In genomic region chr5:171318026-171318425, GRCh38 we compare ENCODE assay signal across 24 cellular contexts. TPM values are rescaled to one million over a fixed set of nuclear protein-coding genes. Genes with fewer than 3 reads are reported as not detected.
DNase-seq lines count a peak whose midpoint lies in the region; ATAC-seq and TF ChIP-seq lines count a peak whose summit lies in the region.
"Had no signal": no experiment of that assay in that cellular context is flagged by ENCODE, and none has a peak within 500 bp of the region (broad histone marks: within the 10 kb centered on the region; RNA-seq: fewer than 3 reads in every experiment).

No MANE protein-coding gene starts in this region.

- H4K91ac ChIP-seq in H9 (ENCODE audit: insufficient read length, low read depth, low read length): no peak overlapping the region

- no peak for TF ChIP-seq CTCF in H9 (conservative IDR thresholded peaks at IDR 0.05)
- TF ChIP-seq CTCF in endodermal cell (conservative IDR thresholded peaks at IDR 0.05): no peak

- no peak overlapping the region for H3K4ac ChIP-seq in H9 (ENCODE audit: low read depth, low read length)

- no peak overlapping the region for H2BK5ac ChIP-seq in H9 (ENCODE audit: insufficient read length, low read length)

- H2AK5ac ChIP-seq in H9 (ENCODE audit: insufficient read length, low read length): no peak overlapping the region

- H3K4me3 Mint-ChIP-seq in H9 (peak overlapping the region in 1 of 2 experiments; percentile 55; a peak in 1 of 5 replicates), endodermal cell (no peak overlapping the region)
- H3K4me3 Mint-ChIP-seq: CD4-positive, alpha-beta T cell had no signal

- H4K20me1 ChIP-seq in H9 (ENCODE audit: control insufficient read depth, insufficient read depth, insufficient read length): no peaks in the 10 kb centered on the region
- H4K20me1 ChIP-seq: BLaER1 had no signal

- H3K9me3 ChIP-seq in H9 (ENCODE audit: control insufficient read depth, low read depth, low read length): no peaks in the 10 kb centered on the region
- H3K9me3 ChIP-seq in endodermal cell (ENCODE audit: control insufficient read depth, low read length): no peaks in the 10 kb centered on the region
- H3K9me3 ChIP-seq: HAP-1, SJCRH30 had no signal

- H3K4me1 ChIP-seq in H9 (ENCODE audit: insufficient read depth, low read length) (no peaks in the 10 kb centered on the region), endodermal cell (ENCODE audit: control insufficient read depth, insufficient read depth, low read length) (peaks cover 4% of the 10 kb centered on the region)
- H3K4me1 ChIP-seq: BLaER1, HAP-1, SJCRH30 had no signal

- H2AFZ ChIP-seq in H9 (ENCODE audit: low read length): no peak overlapping the region

- H2BK15ac ChIP-seq in H9 (ENCODE audit: low read depth, low read length): no peak overlapping the region

- H3K4me1 Mint-ChIP-seq in H9 (peaks cover 14 to 43% of the 10 kb centered on the region in 2 experiments), endodermal cell (peaks cover 5% of the 10 kb centered on the region)

- H3K9ac ChIP-seq in H9 (ENCODE audit: extremely low read depth, insufficient read length, low read length) (no peak overlapping the region), endodermal cell (ENCODE audit: extremely low read depth, low read length, poor library complexity, severe bottlenecking) (no peak overlapping the region)
- H3K9ac ChIP-seq: BLaER1 had no signal

- no peaks in the 10 kb centered on the region for H3K36me3 ChIP-seq in endodermal cell (ENCODE audit: control insufficient read depth, insufficient read depth, low read length)
- H3K36me3 ChIP-seq: BLaER1, HAP-1, SJCRH30 had no signal

- no peak overlapping the region for H3K14ac ChIP-seq in H9 (ENCODE audit: insufficient read depth, low read length)

- H3K27me3 ChIP-seq in H9 (ENCODE audit: insufficient read depth, low read length): peaks cover 83% of the 10 kb centered on the region
- H3K27me3 ChIP-seq in endodermal cell (ENCODE audit: control insufficient read depth, insufficient read depth, low read length, poor library complexity, severe bottlenecking): peaks cover 100% of the 10 kb centered on the region
- H3K27me3 ChIP-seq: SJCRH30 had no signal

- H3K27me3 Mint-ChIP-seq in H9 (ENCODE audit: low read depth): peaks cover 100% of the 10 kb centered on the region
- peaks cover 100% of the 10 kb centered on the region for H3K27me3 Mint-ChIP-seq in endodermal cell (ENCODE audit: insufficient read depth)

- H3K9me3 Mint-ChIP-seq in H9 (peaks cover under 1 to 5% of the 10 kb centered on the region in 2 experiments; a peak in 4 of 5 replicates), endodermal cell (no peaks in the 10 kb centered on the region)
- H3K9me3 Mint-ChIP-seq: CD4-positive, alpha-beta T cell had no signal

- no CpG with 5 or more reads among the region's 9 CpGs for WGBS in H9 (ENCODE audit: extremely low coverage, insufficient read length, low lambda C conversion rate)
- WGBS in endodermal cell (ENCODE audit: insufficient coverage in 1 of 2, insufficient read length in 1 of 2), 2 experiments: 5 to 8% methylated on average over 4 to 9 of the region's 9 CpGs

- no peak overlapping the region for H3K18ac ChIP-seq in H9 (ENCODE audit: insufficient read length, low read depth, low read length)

- no peak overlapping the region for H4K8ac ChIP-seq in H9 (replicated peaks; ENCODE audit: insufficient read length, low read depth, low read length)

- no peak overlapping the region for H3K4me3 ChIP-seq in endodermal cell (ENCODE audit: low read length)
- H3K4me3 ChIP-seq: BLaER1, HAP-1, SJCRH30 had no signal

- H3K27ac ChIP-seq in H9 (ENCODE audit: insufficient read length, low read depth, low read length) (no peak overlapping the region), endodermal cell (ENCODE audit: low read depth, low read length) (no peak overlapping the region)
- H3K27ac ChIP-seq: BLaER1, HL-60, SJCRH30 had no signal

- DNase-seq in H9 (peak; percentile 88), endodermal cell (peak; percentile 85), islet precursor cell (peak; percentile 60), NCI-H510A treated with DMSO at 0.1 percent for 48 hours (lab: John Stamatoyannopoulos, UW) (no peak)
- DNase-seq in activated naive CD4-positive, alpha-beta T cell treated with anti-CD3 and anti-CD28 coated beads, Interleukin-2, amount 50 U/mL, for 16 hours: no peak
- DNase-seq: CD4-positive, alpha-beta T cell; COR-L47; DMS 273 treated with DMSO at 0.1 percent for 48 hours; DMS79 treated with DMSO at 0.1 percent for 48 hours; KG1; NCI-H1092; NCI-H1436; NCI-H187 treated with DMSO at 0.1 percent for 48 hours; NCI-H2227 treated with DMSO at 0.1 percent for 48 hours; NCI-H510A; SJCRH30 had no signal

- H3K27ac Mint-ChIP-seq in H9: no peak overlapping the region
- no peak overlapping the region for H3K27ac Mint-ChIP-seq in endodermal cell
- H3K27ac Mint-ChIP-seq: CD4-positive, alpha-beta T cell had no signal

- H2BK12ac ChIP-seq in H9 (ENCODE audit: insufficient read length, low read depth, low read length): no peak overlapping the region

- H3K56ac ChIP-seq in H9 (ENCODE audit: insufficient read length, low read depth, low read length): no peak overlapping the region

- H3K79me1 ChIP-seq in H9 (ENCODE audit: insufficient read depth, low read depth, low read length, poor library complexity, severe bottlenecking): no peaks in the 10 kb centered on the region

- H3T11ph ChIP-seq in H9 (ENCODE audit: low read length): no peak overlapping the region

- H3K23ac ChIP-seq in H9 (ENCODE audit: insufficient read length, low read depth, low read length): no peak overlapping the region

- peak overlapping the region; percentile 3 for H3K4me2 ChIP-seq in H9 (ENCODE audit: insufficient read depth, insufficient read length, low read length)
- H3K4me2 ChIP-seq: BLaER1 had no signal

- no peaks in the 10 kb centered on the region for H3K23me2 ChIP-seq in H9 (ENCODE audit: insufficient read length, low read depth, low read length, poor library complexity, severe bottlenecking)

- no peak overlapping the region for H2BK120ac ChIP-seq in H9 (ENCODE audit: low read depth, low read length, poor library complexity, severe bottlenecking)

- no peaks in the 10 kb centered on the region for H3K79me2 ChIP-seq in H9 (ENCODE audit: insufficient read depth, low read length)

- H4K5ac ChIP-seq in H9 (ENCODE audit: insufficient read length, low read depth, low read length): no peak overlapping the region

- H3K36me3 Mint-ChIP-seq in H9 (ENCODE audit: insufficient read depth in 1 of 3, low read depth in 3 of 3) (no peaks in the 10 kb centered on the region; a peak in 1 of 7 replicates), endodermal cell (ENCODE audit: low read depth) (no peaks in the 10 kb centered on the region)

- ATAC-seq in HG02973 (IDR thresholded peaks at IDR 0.05; ENCODE audit: unreplicated experiment): no peak
- no peak for ATAC-seq in GM18511 (IDR thresholded peaks at IDR 0.05; ENCODE audit: unreplicated experiment)
- ATAC-seq: Panc1 had no signal

- H2BK20ac ChIP-seq in H9 (ENCODE audit: low read depth, low read length, poor library complexity, severe bottlenecking): no peak overlapping the region

RNA-seq across cellular contexts. Expression of gene TLX3, which starts 9.0 kb away (rescaled TPM):
- total RNA-seq in H9 (2021) (not detected in 2 replicates), endodermal cell (not detected)
- polyA plus RNA-seq in endodermal cell (2013, experiment 1 of 2): 13.1 TPM
- polyA plus RNA-seq in endodermal cell (2013, experiment 2 of 2): 9.2 TPM
- total RNA-seq: CD4-positive, alpha-beta T cell; G401; HT-29 had no signal

Comparison
In these comparisons a context has a peak if more than half of its experiments do, and no peak if none do; other contexts are left out.
1. DNase-seq: peak in H9 (single experiment), endodermal cell (single experiment) and islet precursor cell (single experiment); none in activated naive CD4-positive, alpha-beta T cell treated with anti-CD3 and anti-CD28 coated beads, Interleukin-2, amount 50 U/mL, for 16 hours (single experiment) and NCI-H510A treated with DMSO at 0.1 percent for 48 hours (single experiment).